In the genomic region with DNA sequence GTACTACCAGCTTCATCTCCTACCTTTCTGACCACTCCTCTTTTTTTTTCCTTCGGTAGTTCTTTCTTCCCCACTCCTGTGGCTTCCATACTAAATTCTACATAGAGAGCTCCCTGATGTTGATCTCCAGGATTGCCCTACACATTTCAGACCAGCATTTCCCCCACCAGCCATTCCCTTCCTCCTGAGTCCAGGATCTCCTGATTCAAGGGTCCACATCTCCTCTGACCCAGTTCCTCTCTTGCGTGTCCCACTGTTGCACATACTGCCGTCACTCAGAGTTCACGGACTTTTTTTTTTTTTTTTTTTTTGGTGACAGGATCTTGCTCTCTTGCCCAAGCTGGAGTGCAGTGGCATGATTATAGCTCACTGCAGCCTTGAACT, we compare ENCODE assay signal across 16 cellular contexts. TPM values are rescaled to one million over a fixed set of nuclear protein-coding genes. Genes with fewer than 3 reads are reported as not detected.
DNase-seq lines count a peak whose midpoint lies in the region; ATAC-seq and TF ChIP-seq lines count a peak whose summit lies in the region.
"Had no signal": no experiment of that assay in that cellular context is flagged by ENCODE, and none has a peak within 500 bp of the region (broad histone marks: within the 10 kb centered on the region; RNA-seq: fewer than 3 reads in every experiment).

No MANE protein-coding gene starts in this region.

- peaks cover 7% of the 10 kb centered on the region for H3K4me1 Mint-ChIP-seq in activated CD8-positive, alpha-beta T cell treated with anti-CD3 and anti-CD28 coated beads for 36 hours (ENCODE audit: low read depth)

- intact Hi-C loops in thyroid gland (cut with DNase I): loop anchor here (10.0 kb wide), 2 partner anchors 143 to 253 kb away; partner anchors contain the start of gene CTBP2
- intact Hi-C loops in activated CD8-positive, alpha-beta T cell treated with anti-CD3 and anti-CD28 coated beads for 36 hours (cut with micrococcal nuclease): no loop called here

- CTCF ChIA-PET in activated CD8-positive, alpha-beta T cell treated with anti-CD3 and anti-CD28 coated beads for 36 hours (lab: Charles Lee): no interaction called here

- H3K9me3 Mint-ChIP-seq in activated CD8-positive, alpha-beta T cell treated with anti-CD3 and anti-CD28 coated beads for 36 hours: no peaks in the 10 kb centered on the region
- H3K9me3 Mint-ChIP-seq: activated CD4-positive, alpha-beta memory T cell treated with anti-CD3 and anti-CD28 coated beads, Interleukin-2, amount 10 ng/mL, durations not matched to agents 7 days and 5 days; activated T-helper 1 cell treated with anti-CD3 and anti-CD28 coated beads, Interleukin-12 subunit alpha, Interleukin-12 subunit beta, Interleukin-2, Interleukin-4 antibody, amounts not matched to agents 30 ng/mL and 10 ng/mL and 1 ng/mL, durations not matched to agents 14 hours and 24 hours and 36 hours had no signal

- H3K4me3 ChIP-seq in coronary artery: no peak overlapping the region
- peak overlapping the region in 1 of 2 experiments; percentile 18 for H3K4me3 ChIP-seq in neutrophil (ENCODE audit: low read depth in 1 of 2, low read length in 1 of 2)
- no peak overlapping the region for H3K4me3 ChIP-seq in thyroid gland (replicated peaks in 1 of 3)
- H3K4me3 ChIP-seq: colonic mucosa, esophagus squamous epithelium had no signal

- ATAC-seq in activated CD8-positive, alpha-beta T cell treated with anti-CD3 and anti-CD28 coated beads for 36 hours: no peak

- WGBS in thyroid gland, 2 donors: 70 to 80% methylated on average over 4 of the region's 4 CpGs

- no peaks in the 10 kb centered on the region for H3K27me3 ChIP-seq in neutrophil
- H3K27me3 ChIP-seq in thyroid gland: no peaks in the 10 kb centered on the region
- H3K27me3 ChIP-seq: colonic mucosa, esophagus squamous epithelium had no signal

- H3K4me1 ChIP-seq in neutrophil (ENCODE audit: control insufficient read depth in 1 of 2, insufficient read depth in 1 of 2, low read depth in 1 of 2, low read length in 1 of 2) (peaks cover 51% of the 10 kb centered on the region in 2 experiments), thyroid gland (peaks cover 0 to 16% of the 10 kb centered on the region in 2 donors)
- H3K4me1 ChIP-seq: colonic mucosa had no signal

- H3K36me3 Mint-ChIP-seq in activated CD8-positive, alpha-beta T cell treated with anti-CD3 and anti-CD28 coated beads for 36 hours (ENCODE audit: low read depth): no peaks in the 10 kb centered on the region

- H3K27ac ChIP-seq in coronary artery: peak overlapping the region; percentile 66 to 72
- H3K27ac ChIP-seq in neutrophil: peak overlapping the region; percentile 69
- H3K27ac ChIP-seq in thyroid gland: peak overlapping the region in 2 of 3 donors; percentile 51 to 65
- H3K27ac ChIP-seq: colonic mucosa had no signal

- POLR2A ChIA-PET in activated CD8-positive, alpha-beta T cell treated with anti-CD3 and anti-CD28 coated beads for 36 hours (lab: Charles Lee): no interaction called here

- H3K27me3 Mint-ChIP-seq in activated CD8-positive, alpha-beta T cell treated with anti-CD3 and anti-CD28 coated beads for 36 hours: peaks cover 1% of the 10 kb centered on the region

- no peak overlapping the region for H3K4me3 Mint-ChIP-seq in activated CD8-positive, alpha-beta T cell treated with anti-CD3 and anti-CD28 coated beads for 36 hours
- H3K4me3 Mint-ChIP-seq: activated CD4-positive, alpha-beta memory T cell treated with anti-CD3 and anti-CD28 coated beads, Interleukin-2, amount 10 ng/mL, durations not matched to agents 7 days and 5 days; activated T-helper 1 cell treated with anti-CD3 and anti-CD28 coated beads, Interleukin-12 subunit alpha, Interleukin-12 subunit beta, Interleukin-2, Interleukin-4 antibody, amounts not matched to agents 30 ng/mL and 10 ng/mL and 1 ng/mL, durations not matched to agents 14 hours and 24 hours and 36 hours had no signal

- H3K9me3 ChIP-seq in neutrophil (no peaks in the 10 kb centered on the region), thyroid gland (no peaks in the 10 kb centered on the region)
- H3K9me3 ChIP-seq: colonic mucosa, esophagus squamous epithelium had no signal

- no peak overlapping the region for H3K27ac Mint-ChIP-seq in activated CD8-positive, alpha-beta T cell treated with anti-CD3 and anti-CD28 coated beads for 36 hours
- H3K27ac Mint-ChIP-seq: activated CD4-positive, alpha-beta memory T cell treated with anti-CD3 and anti-CD28 coated beads, Interleukin-2, amount 10 ng/mL, durations not matched to agents 7 days and 5 days; activated T-helper 1 cell treated with anti-CD3 and anti-CD28 coated beads, Interleukin-12 subunit alpha, Interleukin-12 subunit beta, Interleukin-2, Interleukin-4 antibody, amounts not matched to agents 30 ng/mL and 10 ng/mL and 1 ng/mL, durations not matched to agents 14 hours and 24 hours and 36 hours had no signal

- TF ChIP-seq CTCF in coronary artery (IDR thresholded peaks at IDR 0.05) (no peak), neutrophil (IDR thresholded peaks at IDR 0.05) (no peak), thyroid gland (IDR thresholded peaks at IDR 0.05) (no peak)
- no peak for TF ChIP-seq CTCF in activated CD8-positive, alpha-beta T cell treated with anti-CD3 and anti-CD28 coated beads for 36 hours (IDR thresholded peaks at IDR 0.05)

- TF ChIP-seq POLR2A in thyroid gland (IDR thresholded peaks at IDR 0.05): no peak

- DNase-seq in OCI-M1 (lab: John Stamatoyannopoulos, UW) (peak; percentile 63), coronary artery (ENCODE audit: low spot score) (no peak), thyroid gland (no peak), NCI-H1092 treated with DMSO at 0.1 percent for 48 hours (lab: John Stamatoyannopoulos, UW) (no peak), NCI-H1930 (lab: John Stamatoyannopoulos, UW) (no peak), amygdala (lab: John Stamatoyannopoulos, UW) (no peak)
- DNase-seq in activated CD8-positive, alpha-beta T cell treated with anti-CD3 and anti-CD28 coated beads for 36 hours: no peak
- DNase-seq: activated CD4-positive, alpha-beta memory T cell treated with anti-CD3 and anti-CD28 coated beads, Interleukin-2, amount 10 ng/mL, durations not matched to agents 7 days and 5 days; colonic mucosa; esophagus squamous epithelium; NCI-H2029 treated with DMSO at 0.1 percent for 48 hours; NCI-H526 treated with DMSO at 0.1 percent for 48 hours; posterior cingulate gyrus; stimulated activated CD4-positive, alpha-beta T cell treated with anti-CD3 and anti-CD28 coated beads, Interleukin-15, amount 100 ng/mL, for 24 hours had no signal

- H3K36me3 ChIP-seq in neutrophil (no peaks in the 10 kb centered on the region), thyroid gland (no peaks in the 10 kb centered on the region)
- H3K36me3 ChIP-seq: colonic mucosa, esophagus squamous epithelium had no signal

RNA-seq across cellular contexts. Expression of gene ZRANB1, which starts 29.9 kb away (rescaled TPM):
- 10 to 100 TPM; 22.1 to 37.5 (median 25.0) TPM for total RNA-seq in thyroid gland
- total RNA-seq in activated CD8-positive, alpha-beta T cell treated with anti-CD3 and anti-CD28 coated beads for 36 hours: 10 to 100 TPM in 1 of 2 experiments, 1 to 10 TPM in 1; 9.5 to 10.1 TPM
